11 cellular contexts compared by ENCODE assay signal in genomic region chr21:10272216-10272615, GRCh38.
DNase-seq lines count a peak whose midpoint lies in the region; ATAC-seq and TF ChIP-seq lines count a peak whose summit lies in the region.
"Had no signal": no experiment of that assay in that cellular context is flagged by ENCODE, and none has a peak within 500 bp of the region (broad histone marks: within the 10 kb centered on the region; RNA-seq: fewer than 3 reads in every experiment).

No MANE protein-coding gene starts in this region.

- no TSS peak for BruUV-seq in Calu3 (replicated peaks; lab: Mats Ljungman, UMichigan)

- H3K4me3 ChIP-seq in adrenal gland, result no peak overlapping the region
- no peak overlapping the region for H3K4me3 ChIP-seq in lung
- H3K4me3 ChIP-seq: tibial artery had no signal

- H3K36me3 ChIP-seq in adrenal gland (replicated peaks in 1 of 2), result no peaks in the 10 kb centered on the region
- H3K36me3 ChIP-seq in lung (ENCODE audit: control insufficient read depth in 2 of 2, insufficient read depth in 2 of 2, low read length in 2 of 2), result no peaks in the 10 kb centered on the region
- H3K36me3 ChIP-seq: tibial artery had no signal

- H3K36me3 Mint-ChIP-seq in Calu3 (ENCODE audit: insufficient read depth, unreplicated experiment), result no peaks in the 10 kb centered on the region
- H3K36me3 Mint-ChIP-seq in HFFc6 (ENCODE audit: low read depth), result peaks cover 9% of the 10 kb centered on the region
- H3K36me3 Mint-ChIP-seq: CD14-positive monocyte had no signal

- TF ChIP-seq CTCF in adrenal gland (IDR thresholded peaks at IDR 0.05) (no peak), lung (IDR thresholded peaks at IDR 0.05; ENCODE audit: control extremely low read depth, extremely low read depth) (no peak), Calu3 (IDR thresholded peaks at IDR 0.05; ENCODE audit: unreplicated experiment) (no peak), HFFc6 (IDR thresholded peaks at IDR 0.05) (no peak)

- peak; percentile 45 for DNase-seq in G401 (ENCODE audit: low spot score)
- peak in 4 of 7 donors; percentile 3 to 54 (median 18) for DNase-seq in adrenal gland
- peak; percentile 22 for DNase-seq in lung (ENCODE audit: low spot score)
- no peak for DNase-seq in NCI-H748 treated with DMSO at 0.1 percent for 48 hours (lab: John Stamatoyannopoulos, UW)
- no peak for DNase-seq in Calu3
- DNase-seq in HFFc6, result no peak

- H3K27ac Mint-ChIP-seq in Calu3 (ENCODE audit: unreplicated experiment) (no peak overlapping the region), HFFc6 (no peak overlapping the region)
- H3K27ac Mint-ChIP-seq: CD14-positive monocyte had no signal

- no peaks in the 10 kb centered on the region for H3K4me1 ChIP-seq in adrenal gland (replicated peaks in 1 of 2)
- no peaks in the 10 kb centered on the region for H3K4me1 ChIP-seq in lung (ENCODE audit: control insufficient read depth in 2 of 2, insufficient read depth in 2 of 2, low read length in 2 of 2)
- H3K4me1 ChIP-seq: tibial artery had no signal

- WGBS in adrenal gland, 4 donors, result 53 to 65% (median 58%) methylated on average over 5 of the region's 5 CpGs
- WGBS in lung, 2 donors, result 59 to 66% methylated on average over 5 of the region's 5 CpGs

- no peaks in the 10 kb centered on the region for H3K4me1 Mint-ChIP-seq in Calu3 (ENCODE audit: low read depth, unreplicated experiment)
- H3K4me1 Mint-ChIP-seq in HFFc6 (ENCODE audit: low read depth), result no peaks in the 10 kb centered on the region
- H3K4me1 Mint-ChIP-seq: CD14-positive monocyte had no signal

- H3K9me3 Mint-ChIP-seq in Calu3 (ENCODE audit: low read depth, unreplicated experiment) (peaks cover 11% of the 10 kb centered on the region), HFFc6 (peaks cover 20% of the 10 kb centered on the region)

- H3K27me3 Mint-ChIP-seq in Calu3 (ENCODE audit: unreplicated experiment) (no peaks in the 10 kb centered on the region), HFFc6 (ENCODE audit: insufficient read depth) (no peaks in the 10 kb centered on the region)

- H3K9me3 ChIP-seq in adrenal gland (replicated peaks in 1 of 3) (no peaks in the 10 kb centered on the region), lung (ENCODE audit: control insufficient read depth in 2 of 2, insufficient read depth in 1 of 2, low read length in 1 of 2) (peaks cover 0 to 4% of the 10 kb centered on the region in 2 donors)

- CTCF ChIA-PET in Calu3 (lab: Charles Lee), result no interaction called here

- H3K27ac ChIP-seq in adrenal gland (no peak overlapping the region), lung (ENCODE audit: low read depth in 1 of 2, low read length in 1 of 2) (no peak overlapping the region)
- H3K27ac ChIP-seq: epithelial cell of prostate, tibial artery had no signal

- H3K4me3 Mint-ChIP-seq in Calu3 (ENCODE audit: low read depth, unreplicated experiment) (no peak overlapping the region), HFFc6 (no peak overlapping the region)
- H3K4me3 Mint-ChIP-seq: CD14-positive monocyte had no signal

- ATAC-seq in HG02759 (IDR thresholded peaks at IDR 0.05; ENCODE audit: unreplicated experiment) (peak; percentile 52), lung (ENCODE audit: insufficient read depth, low FRiP score) (no peak), HG02852 (IDR thresholded peaks at IDR 0.05; ENCODE audit: unreplicated experiment) (no peak)

- no peak for TF ChIP-seq POLR2A in adrenal gland (IDR thresholded peaks at IDR 0.05)

- H3K27me3 ChIP-seq in adrenal gland (no peaks in the 10 kb centered on the region), lung (ENCODE audit: control insufficient read depth, insufficient read depth) (no peaks in the 10 kb centered on the region)
- H3K27me3 ChIP-seq: tibial artery had no signal

- in situ Hi-C loops in G401 (cut with HindIII; ENCODE audit: low sequenced_read_pairs), result no loop called here

- intact Hi-C loops in adrenal gland (cut with DNase I) (no loop called here), Calu3 (cut with micrococcal nuclease; ENCODE audit: unreplicated experiment) (no loop called here)

Comparison
In these comparisons a context has a peak if more than half of its experiments do, and no peak if none do; other contexts are left out.
1. DNase-seq: peak in G401 (single experiment), adrenal gland (4 of 7) and lung (single experiment); none in NCI-H748 treated with DMSO at 0.1 percent for 48 hours (single experiment), Calu3 (single experiment) and HFFc6 (single experiment).